In genomic region chr1:228158151-228158571, GRCh38 we compare ENCODE assay signal across 11 cellular contexts. TPM values are rescaled to one million over a fixed set of nuclear protein-coding genes. Genes with fewer than 3 reads are reported as not detected.
"Had no signal": no experiment of that assay in that cellular context is flagged by ENCODE, and none has a peak within 500 bp of the region (broad histone marks: within the 10 kb centered on the region; RNA-seq: fewer than 3 reads in every experiment).

No MANE protein-coding gene starts in this region.

- H3K27ac ChIP-seq: esophagus squamous epithelium, pancreas, transverse colon had no signal

- ATAC-seq: pancreas had no signal

- H3K4me2 ChIP-seq: smooth muscle cell had no signal

- H3K27me3 ChIP-seq: pancreas, transverse colon had no signal

- H3K4me3 ChIP-seq: pancreas, smooth muscle cell, transverse colon had no signal

- DNase-seq: activated CD4-positive, CD25-positive, alpha-beta regulatory T cell; activated effector memory CD4-positive, alpha-beta T cell treated with anti-CD3 and anti-CD28 coated beads, Interleukin-2, amount 50 U/mL, for 16 hours; activated T-cell treated with anti-CD3 and anti-CD28 coated beads, Interleukin-2, amount 50 U/mL, for 1 hour; esophagus squamous epithelium; glutamatergic neuron; stimulated activated naive B cell treated with anti-CD40 and anti-IgM and Interleukin-4, amounts not matched to agents 10 μg/mL and 1 μg/mL and 100 μg/mL, for 72 hours; transverse colon had no signal

- H3K9me3 ChIP-seq: esophagus squamous epithelium, pancreas, transverse colon had no signal

- H3K36me3 ChIP-seq: esophagus squamous epithelium, pancreas, transverse colon had no signal

- H3K4me1 ChIP-seq: pancreas had no signal

- FAIRE-seq: bronchial epithelial cell, islet of Langerhans, pancreas had no signal

RNA-seq across cellular contexts. Expression of gene GJC2, which starts 8.4 kb away (rescaled TPM):
- total RNA-seq: smooth muscle cell had no signal
